11 cellular contexts compared by ENCODE assay signal in genomic region chr2:109126501-109126860, GRCh38. TPM values are rescaled to one million over a fixed set of nuclear protein-coding genes. Genes with fewer than 3 reads are reported as not detected.
DNase-seq lines count a peak whose midpoint lies in the region; ATAC-seq, FAIRE-seq and TF ChIP-seq lines count a peak whose summit lies in the region.
"Had no signal": no experiment of that assay in that cellular context is flagged by ENCODE, and none has a peak within 500 bp of the region (broad histone marks: within the 10 kb centered on the region; RNA-seq: fewer than 3 reads in every experiment).

No MANE protein-coding gene starts in this region.

- TF ChIP-seq CTCF in K562 (IDR thresholded peaks at IDR 0.05 in 2 of 3, conservative IDR thresholded peaks at IDR 0.05 in 1 of 3; ENCODE audit: insufficient read depth in 2 of 3, low read depth in 1 of 3, low read length in 3 of 3) (no peak), GM13977 (IDR thresholded peaks at IDR 0.05; ENCODE audit: extremely low read depth, insufficient read depth, missing control alignments) (no peak)

- ATAC-seq in K562 = no peak

- H3K9me3 ChIP-seq in K562 (replicated peaks; ENCODE audit: control insufficient read depth, insufficient read depth, low read depth, low read length) (no peaks in the 10 kb centered on the region), mucosa of rectum (ENCODE audit: control insufficient read depth in 2 of 2, low read length in 2 of 2) (no peaks in the 10 kb centered on the region)
- H3K9me3 ChIP-seq: tibial artery had no signal

- TF ChIP-seq POLR2A in K562 (conservative IDR thresholded peaks at IDR 0.05) = no peak

- H3K4me3 ChIP-seq in K562 = no peak overlapping the region
- no peak overlapping the region for H3K4me3 ChIP-seq in mucosa of rectum (ENCODE audit: low read length in 2 of 2)
- H3K4me3 ChIP-seq: tibial artery had no signal

- H3K4me1 Mint-ChIP-seq in activated CD4-positive, alpha-beta memory T cell treated with anti-CD3 and anti-CD28 coated beads for 36 hours (ENCODE audit: low read depth) = peaks cover 11% of the 10 kb centered on the region

- no peak for TF ChIP-seq EP300 in K562 (IDR thresholded peaks at IDR 0.05; ENCODE audit: low read length)

- H3K27me3 ChIP-seq in K562 (ENCODE audit: control insufficient read depth in 2 of 2, insufficient read depth in 2 of 2, low read length in 2 of 2) (peaks cover 2 to 21% of the 10 kb centered on the region in 2 experiments; a peak in 3 of 5 replicates), mucosa of rectum (ENCODE audit: control insufficient read depth in 2 of 2, insufficient read depth in 2 of 2, low read length in 2 of 2) (peaks cover 11 to 26% of the 10 kb centered on the region in 2 donors)
- H3K27me3 ChIP-seq: tibial artery had no signal

- H3K27ac ChIP-seq in K562 (ENCODE audit: extremely low read depth, low read depth, low read length) (no peak overlapping the region), mucosa of rectum (ENCODE audit: low read depth in 2 of 2, low read length in 2 of 2) (peak overlapping the region; percentile 0 to 28)
- H3K27ac ChIP-seq: tibial artery had no signal

- POLR2A ChIA-PET in K562 (lab: Yijun Ruan, JAX) = interaction anchor here (0.6 kb wide), 2 partner anchors 10 to 149 kb away, joined by 3 read pairs; no protein-coding TSS in a partner anchor
- POLR2A ChIA-PET in activated CD4-positive, alpha-beta memory T cell treated with anti-CD3 and anti-CD28 coated beads for 36 hours (lab: Charles Lee) = no interaction called here

- no peak overlapping the region for H3K4me2 ChIP-seq in K562 (ENCODE audit: insufficient read depth, low read length)

- H3K9me3 Mint-ChIP-seq in activated CD4-positive, alpha-beta memory T cell treated with anti-CD3 and anti-CD28 coated beads for 36 hours = no peaks in the 10 kb centered on the region

- 0% methylated on average over 5 of the region's 5 CpGs for WGBS in K562 (ENCODE audit: insufficient coverage, low coverage, missing lambda C conversion rate)

- no TSS peak for BruUV-seq in K562 (replicated peaks; lab: Mats Ljungman, UMichigan)

- H3K27me3 Mint-ChIP-seq in activated CD4-positive, alpha-beta memory T cell treated with anti-CD3 and anti-CD28 coated beads for 36 hours = peaks cover 36% of the 10 kb centered on the region

- no peaks in the 10 kb centered on the region for H3K36me3 Mint-ChIP-seq in activated CD4-positive, alpha-beta memory T cell treated with anti-CD3 and anti-CD28 coated beads for 36 hours

- no peaks in the 10 kb centered on the region for H4K20me1 ChIP-seq in K562 (replicated peaks; ENCODE audit: control insufficient read depth, insufficient read depth, low read length)

- TF ChIP-seq RAD21 in K562 (CRISPR knock-in tag; conservative IDR thresholded peaks at IDR 0.05 in 1 of 2, IDR thresholded peaks at IDR 0.05 in 1 of 2) = no peak

- in situ Hi-C loops in K562 (cut with MboI) = loop anchor here (10.0 kb wide), 1 partner anchor 378 kb away; no protein-coding TSS in a partner anchor
- in situ Hi-C loops in GM13977 (cut with MboI; ENCODE audit: low pct_unique_long_range_greater_than_20kb, low sequenced_read_pairs, unreplicated experiment) = no loop called here

- DNase-seq in COLO829 (ENCODE audit: low spot score) = peak; percentile 45
- peak; percentile 93 for DNase-seq in LHCN-M2 (ENCODE audit: low read depth)
- DNase-seq in K562 (ENCODE audit: extremely low read depth in 1 of 4, low spot score in 3 of 4) = no peak
- DNase-seq in activated CD4-positive, alpha-beta memory T cell treated with anti-CD3 and anti-CD28 coated beads for 36 hours = no peak
- DNase-seq in GM13977 (ENCODE audit: low spot score) = no peak
- DNase-seq in putamen (ENCODE audit: low spot score) = no peak
- no peak for DNase-seq in stimulated activated CD4-positive, alpha-beta T cell treated with anti-CD3 and anti-CD28 coated beads, Interleukin-4, amount 100 ng/mL, for 24 hours
- DNase-seq: cerebellar nuclear complex, DMS 273 treated with DMSO at 0.1 percent for 48 hours, tibial artery had no signal

- no peak overlapping the region for H2AFZ ChIP-seq in K562 (ENCODE audit: low read depth, low read length)

- no peak for FAIRE-seq in K562 (lab: Jason Lieb, UNC)

- intact Hi-C loops in K562 (cut with micrococcal nuclease) = no loop called here
- intact Hi-C loops in activated CD4-positive, alpha-beta memory T cell treated with anti-CD3 and anti-CD28 coated beads for 36 hours (cut with micrococcal nuclease) = loop anchor here (1.0 to 5.0 kb wide), 2 partner anchors 221 to 384 kb away; no protein-coding TSS in a partner anchor

- CTCF ChIA-PET in K562 (lab: Yijun Ruan, JAX; ENCODE audit: low intra/inter-chr PET ratio) = no interaction called here
- CTCF ChIA-PET in activated CD4-positive, alpha-beta memory T cell treated with anti-CD3 and anti-CD28 coated beads for 36 hours (lab: Charles Lee) = interaction anchor here (4.8 kb wide), 1 partner anchor 383 kb away, joined by 72 read pairs; no protein-coding TSS in a partner anchor

- H3K9ac ChIP-seq in K562 (ENCODE audit: insufficient read depth in 1 of 2, low read depth in 2 of 2, low read length in 2 of 2) (no peak overlapping the region), mucosa of rectum (ENCODE audit: low read depth in 1 of 2, low read length in 2 of 2) (no peak overlapping the region)

- H3K79me2 ChIP-seq in K562 (ENCODE audit: control insufficient read depth, insufficient read depth, low read length) = no peaks in the 10 kb centered on the region

- H3K4me1 ChIP-seq in K562 (replicated peaks in 1 of 2; ENCODE audit: control insufficient read depth in 2 of 2, insufficient read depth in 2 of 2, low read length in 2 of 2) (peaks cover 0 to 6% of the 10 kb centered on the region in 2 experiments; a peak in 2 of 5 replicates), mucosa of rectum (ENCODE audit: control insufficient read depth in 2 of 2, insufficient read depth in 2 of 2, low read length in 2 of 2) (peaks cover 8 to 10% of the 10 kb centered on the region in 2 donors)

- no peak overlapping the region for H3K27ac Mint-ChIP-seq in activated CD4-positive, alpha-beta memory T cell treated with anti-CD3 and anti-CD28 coated beads for 36 hours

- no peak overlapping the region for H3K4me3 Mint-ChIP-seq in activated CD4-positive, alpha-beta memory T cell treated with anti-CD3 and anti-CD28 coated beads for 36 hours

- no peaks in the 10 kb centered on the region for H3K9me1 ChIP-seq in K562 (ENCODE audit: control insufficient read depth, insufficient read depth, low read length)

- H3K36me3 ChIP-seq in K562 (ENCODE audit: control insufficient read depth, insufficient read depth, low read length) (no peaks in the 10 kb centered on the region), mucosa of rectum (ENCODE audit: control insufficient read depth in 2 of 2, insufficient read depth in 2 of 2, low read length in 2 of 2) (no peaks in the 10 kb centered on the region)
- H3K36me3 ChIP-seq: tibial artery had no signal

TF ChIP-seq in K562, 482 proteins besides CTCF, POLR2A, EP300 and RAD21 (continues in another document):
- no peak for TF ChIP-seq TCFL5 (CRISPR knock-in tag; conservative IDR thresholded peaks at IDR 0.05)
- no peak for TF ChIP-seq PHB (CRISPR knock-in tag; IDR thresholded peaks at IDR 0.05)
- TF ChIP-seq MECOM (CRISPR knock-in tag; IDR thresholded peaks at IDR 0.05) = no peak
- no peak for TF ChIP-seq ZBTB9 (CRISPR knock-in tag; IDR thresholded peaks at IDR 0.05)
- no peak for TF ChIP-seq ZBTB5 (IDR thresholded peaks at IDR 0.05)

RNA-seq across cellular contexts. Expression of gene SH3RF3, which starts 2.5 kb away (rescaled TPM):
- total RNA-seq in LHCN-M2 (2014; rRNA removed) (6.6 and 7.4 TPM in 2 replicates), K562 (2014; rRNA removed) (not detected in 2 replicates), K562 (2014; rRNA removed; fragmentation: Illumina TruSeq; extraction: Trizol) (not detected in 2 replicates), K562 (2015; rRNA removed; fragmentation: Illumina TruSeq; extraction: Trizol) (not detected in 2 replicates), K562 (2021) (0.02 TPM in 2 replicates)
- polyA plus RNA-seq in LHCN-M2 (2012) = 5.8 TPM
- total RNA-seq in K562 (2011; cell fraction: chromatin; rRNA removed; ENCODE audit: low replicate concordance) = not detected in 2 replicates
- not detected in 2 replicates for total RNA-seq in K562 (2011; cell fraction: nucleolus; rRNA removed)
- not detected in 2 replicates for total RNA-seq in K562 (2011; cell fraction: nucleoplasm; rRNA removed)
- polyA plus RNA-seq in K562 (2011; rRNA removed) (not detected in 2 replicates), K562 (2014; fragmentation: Illumina TruSeq; extraction: Trizol) (not detected in 2 replicates), K562 (2014; fragmentation: Nextera tagmentation; extraction: Ambion mirVana) (not detected), K562 (2014; rRNA removed) (not detected in 2 replicates)
- not detected in 2 replicates for polyA plus RNA-seq in K562 (2011; cell fraction: cytosol; rRNA removed)
- not detected in 2 replicates for polyA plus RNA-seq in K562 (2011; cell fraction: nucleus; rRNA removed)
- polyA plus RNA-seq in K562 (2012) = 0.28 TPM in 1 of 2 replicates, not detected in the other
- not detected in 2 replicates for polyA minus RNA-seq in K562 (2011; rRNA and poly(A)+ RNA removed)
- not detected in 2 replicates for polyA minus RNA-seq in K562 (2011; cell fraction: cytosol; rRNA and poly(A)+ RNA removed)
- not detected in 2 replicates for polyA minus RNA-seq in K562 (2011; cell fraction: nucleus; rRNA and poly(A)+ RNA removed)
- total RNA-seq in activated CD4-positive, alpha-beta memory T cell treated with anti-CD3 and anti-CD28 coated beads for 36 hours = under 1 TPM; 0.33 to 0.34 TPM

Comparison
In these comparisons a context has a peak if more than half of its experiments do, and no peak if none do; other contexts are left out.
1. DNase-seq: peak in COLO829 (single experiment) and LHCN-M2 (single experiment); none in K562 (0 of 4), activated CD4-positive, alpha-beta memory T cell treated with anti-CD3 and anti-CD28 coated beads for 36 hours (single experiment), GM13977 (single experiment), putamen (single experiment) and stimulated activated CD4-positive, alpha-beta T cell treated with anti-CD3 and anti-CD28 coated beads, Interleukin-4, amount 100 ng/mL, for 24 hours (single experiment).